Comparison of ENCODE assay signal across 1 cellular context in genomic region chr18:44543387-44543786, GRCh38.
TF ChIP-seq lines count a peak whose summit lies in the region.

No MANE protein-coding gene starts in this region.

TF ChIP-seq in SK-N-SH treated with all-trans-retinoic acid at 6 μM for 48 hours, 23 proteins besides CTCF, POLR2A, EP300 and RAD21 (continued from another document):
- no peak for TF ChIP-seq CREB5 (CRISPR knock-in tag; IDR thresholded peaks at IDR 0.05; ENCODE audit: low read depth)
- TF ChIP-seq ISL1 (CRISPR knock-in tag; IDR thresholded peaks at IDR 0.05) = no peak
- TF ChIP-seq RARB (CRISPR knock-in tag; IDR thresholded peaks at IDR 0.05) = no peak
- no peak for TF ChIP-seq PPARA (CRISPR knock-in tag; IDR thresholded peaks at IDR 0.05; ENCODE audit: borderline replicate concordance)
- TF ChIP-seq ZFP3 (CRISPR knock-in tag; IDR thresholded peaks at IDR 0.05) = no peak
